In genomic region chr5:154077692-154078091, GRCh38 we compare ENCODE assay signal across 16 cellular contexts. TPM values are rescaled to one million over a fixed set of nuclear protein-coding genes. Genes with fewer than 3 reads are reported as not detected.
DNase-seq lines count a peak whose midpoint lies in the region; ATAC-seq and TF ChIP-seq lines count a peak whose summit lies in the region.
"Had no signal": no experiment of that assay in that cellular context is flagged by ENCODE, and none has a peak within 500 bp of the region (broad histone marks: within the 10 kb centered on the region; RNA-seq: fewer than 3 reads in every experiment).

No MANE protein-coding gene starts in this region.

- H3K4me1 ChIP-seq in right atrium auricular region = peaks cover 0 to 15% of the 10 kb centered on the region in 2 donors
- H3K4me1 ChIP-seq in left ventricle myocardium inferior = peaks cover 34% of the 10 kb centered on the region
- H3K4me1 ChIP-seq in upper lobe of right lung = peaks cover 5% of the 10 kb centered on the region

- no peaks in the 10 kb centered on the region for H3K27me3 Mint-ChIP-seq in natural killer cell treated with Interleukin-12 subunit alpha and Interleukin-12 subunit beta and Interleukin-15 and Interleukin-18, amount 100 ng/mL, for 72 hours
- H3K27me3 Mint-ChIP-seq: effector memory CD8-positive, alpha-beta T cell had no signal

- H3K4me3 ChIP-seq in right atrium auricular region = no peak overlapping the region
- no peak overlapping the region for H3K4me3 ChIP-seq in left ventricle myocardium inferior
- no peak overlapping the region for H3K4me3 ChIP-seq in upper lobe of right lung

- TF ChIP-seq CTCF in right atrium auricular region (IDR thresholded peaks at IDR 0.05) = no peak
- TF ChIP-seq CTCF in left ventricle myocardium inferior (IDR thresholded peaks at IDR 0.05; ENCODE audit: borderline replicate concordance) = no peak
- no peak for TF ChIP-seq CTCF in upper lobe of right lung (IDR thresholded peaks at IDR 0.05)

- DNase-seq in Right ventricle myocardium superior (no peak), right atrium auricular region (ENCODE audit: low spot score) (no peak), astrocyte of the hippocampus (ENCODE audit: low read depth, low spot score) (peak; percentile 83), left ventricle myocardium inferior (peak; percentile 33), upper lobe of right lung (no peak), NCI-H446 treated with DMSO at 0.1 percent for 48 hours (lab: John Stamatoyannopoulos, UW) (no peak)
- DNase-seq in natural killer cell treated with Interleukin-12 subunit alpha and Interleukin-12 subunit beta and Interleukin-15 and Interleukin-18, amount 100 ng/mL, for 72 hours (ENCODE audit: low spot score) = no peak
- DNase-seq: activated CD4-positive, alpha-beta T cell treated with anti-CD3 and anti-CD28 coated beads for 1 hour; activated T-cell treated with anti-CD3 and anti-CD28 coated beads, Interleukin-2, amount 50 U/mL, for 1 hour; amygdala; DND-41; effector memory CD8-positive, alpha-beta T cell; NCI-H82; stimulated activated CD4-positive, alpha-beta T cell treated with anti-CD3 and anti-CD28 coated beads, Interleukin-4, amount 100 ng/mL, for 4 hours; stimulated activated naive CD4-positive, alpha-beta T cell treated with Interleukin-2 at 50 U/mL for 16 hours had no signal

- H3K27ac Mint-ChIP-seq in natural killer cell treated with Interleukin-12 subunit alpha and Interleukin-12 subunit beta and Interleukin-15 and Interleukin-18, amount 100 ng/mL, for 72 hours = peak overlapping the region in 1 of 2 donors; percentile 87

- no peaks in the 10 kb centered on the region for H3K36me3 ChIP-seq in right atrium auricular region
- H3K36me3 ChIP-seq in left ventricle myocardium inferior = no peaks in the 10 kb centered on the region
- H3K36me3 ChIP-seq in upper lobe of right lung = no peaks in the 10 kb centered on the region

- H3K9me3 Mint-ChIP-seq in natural killer cell treated with Interleukin-12 subunit alpha and Interleukin-12 subunit beta and Interleukin-15 and Interleukin-18, amount 100 ng/mL, for 72 hours = no peaks in the 10 kb centered on the region
- H3K9me3 Mint-ChIP-seq: effector memory CD8-positive, alpha-beta T cell had no signal

- no peaks in the 10 kb centered on the region for H3K36me3 Mint-ChIP-seq in natural killer cell treated with Interleukin-12 subunit alpha and Interleukin-12 subunit beta and Interleukin-15 and Interleukin-18, amount 100 ng/mL, for 72 hours

- H3K27me3 ChIP-seq in right atrium auricular region (no peaks in the 10 kb centered on the region), left ventricle myocardium inferior (ENCODE audit: low read depth) (no peaks in the 10 kb centered on the region), upper lobe of right lung (no peaks in the 10 kb centered on the region)

- intact Hi-C loops in Right ventricle myocardium superior (cut with DNase I) (no loop called here), left ventricle myocardium inferior (cut with micrococcal nuclease) (no loop called here), upper lobe of right lung (cut with DNase I) (no loop called here)

- ATAC-seq in Right ventricle myocardium superior (ENCODE audit: poor library complexity) = peak; percentile 88
- ATAC-seq in upper lobe of right lung = peak; percentile 84
- ATAC-seq in natural killer cell treated with Interleukin-12 subunit alpha and Interleukin-12 subunit beta and Interleukin-15 and Interleukin-18, amount 100 ng/mL, for 72 hours = no peak
- no peak for ATAC-seq in GM21515 (IDR thresholded peaks at IDR 0.05; ENCODE audit: unreplicated experiment)
- ATAC-seq: effector memory CD8-positive, alpha-beta T cell had no signal

- peaks cover 22 to 36% of the 10 kb centered on the region in 2 donors for H3K4me1 Mint-ChIP-seq in natural killer cell treated with Interleukin-12 subunit alpha and Interleukin-12 subunit beta and Interleukin-15 and Interleukin-18, amount 100 ng/mL, for 72 hours (ENCODE audit: low read depth in 2 of 2)

- H3K9me3 ChIP-seq in right atrium auricular region (no peaks in the 10 kb centered on the region), left ventricle myocardium inferior (replicated peaks) (no peaks in the 10 kb centered on the region), upper lobe of right lung (no peaks in the 10 kb centered on the region)

- H3K27ac ChIP-seq in right atrium auricular region (no peak overlapping the region), left ventricle myocardium inferior (replicated peaks) (peak overlapping the region; percentile 57), upper lobe of right lung (no peak overlapping the region)

- no peak overlapping the region for H3K4me3 Mint-ChIP-seq in natural killer cell treated with Interleukin-12 subunit alpha and Interleukin-12 subunit beta and Interleukin-15 and Interleukin-18, amount 100 ng/mL, for 72 hours
- H3K4me3 Mint-ChIP-seq: effector memory CD8-positive, alpha-beta T cell had no signal

RNA-seq across cellular contexts. Expression of gene MFAP3, which starts 38.9 kb away (rescaled TPM):
- total RNA-seq in Right ventricle myocardium superior (27.2 TPM), right atrium auricular region (10 to 100 TPM; 34.3 to 72.4 TPM), left ventricle myocardium inferior (29.4 TPM), upper lobe of right lung (32.8 TPM)
- total RNA-seq in natural killer cell treated with Interleukin-12 subunit alpha and Interleukin-12 subunit beta and Interleukin-15 and Interleukin-18, amount 100 ng/mL, for 72 hours = 10 to 100 TPM; 28.5 to 30.1 TPM

RNA-seq across cellular contexts. Expression of gene FAM114A2, which starts 39.0 kb away (rescaled TPM):
- total RNA-seq in Right ventricle myocardium superior (29.6 TPM), right atrium auricular region (10 to 100 TPM; 11.1 to 18.5 TPM), left ventricle myocardium inferior (32.3 TPM), upper lobe of right lung (37.4 TPM)
- total RNA-seq in natural killer cell treated with Interleukin-12 subunit alpha and Interleukin-12 subunit beta and Interleukin-15 and Interleukin-18, amount 100 ng/mL, for 72 hours = 10 to 100 TPM; 18.9 to 34.9 TPM

Comparison
In these comparisons a context has a peak if more than half of its experiments do, and no peak if none do; other contexts are left out.
1. DNase-seq: peak in astrocyte of the hippocampus (single experiment) and left ventricle myocardium inferior (single experiment); none in Right ventricle myocardium superior (single experiment), right atrium auricular region (single experiment), upper lobe of right lung (single experiment), NCI-H446 treated with DMSO at 0.1 percent for 48 hours (single experiment) and natural killer cell treated with Interleukin-12 subunit alpha and Interleukin-12 subunit beta and Interleukin-15 and Interleukin-18, amount 100 ng/mL, for 72 hours (single experiment).
2. ATAC-seq: peak in Right ventricle myocardium superior (single experiment) and upper lobe of right lung (single experiment); none in natural killer cell treated with Interleukin-12 subunit alpha and Interleukin-12 subunit beta and Interleukin-15 and Interleukin-18, amount 100 ng/mL, for 72 hours (0 of 2) and GM21515 (single experiment).